ENCODE assay signal across 1 cellular context in the genomic region with DNA sequence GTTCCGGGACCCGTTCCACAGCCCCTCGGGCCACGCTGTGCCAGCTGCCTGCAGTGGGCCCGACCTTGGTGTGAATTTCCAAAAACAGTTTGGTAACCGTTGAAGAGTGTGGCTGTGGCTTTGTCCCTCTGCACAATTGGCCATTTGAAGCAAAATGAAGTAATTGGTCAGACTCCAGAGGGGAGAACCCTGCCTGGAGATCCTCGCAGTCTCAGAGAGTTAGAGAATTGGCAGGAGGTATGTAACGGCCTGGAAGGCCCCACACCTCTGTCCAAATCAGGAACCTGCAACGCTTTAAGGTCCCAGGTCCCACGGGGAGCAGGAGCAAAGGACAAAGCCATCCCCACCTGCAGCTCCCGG.
TF ChIP-seq lines count a peak whose summit lies in the region.

No MANE protein-coding gene starts in this region.

TF ChIP-seq in WTC11, 78 proteins besides CTCF, POLR2A, EP300 and RAD21 (continued from another document):
- TF ChIP-seq, protein P1, sequence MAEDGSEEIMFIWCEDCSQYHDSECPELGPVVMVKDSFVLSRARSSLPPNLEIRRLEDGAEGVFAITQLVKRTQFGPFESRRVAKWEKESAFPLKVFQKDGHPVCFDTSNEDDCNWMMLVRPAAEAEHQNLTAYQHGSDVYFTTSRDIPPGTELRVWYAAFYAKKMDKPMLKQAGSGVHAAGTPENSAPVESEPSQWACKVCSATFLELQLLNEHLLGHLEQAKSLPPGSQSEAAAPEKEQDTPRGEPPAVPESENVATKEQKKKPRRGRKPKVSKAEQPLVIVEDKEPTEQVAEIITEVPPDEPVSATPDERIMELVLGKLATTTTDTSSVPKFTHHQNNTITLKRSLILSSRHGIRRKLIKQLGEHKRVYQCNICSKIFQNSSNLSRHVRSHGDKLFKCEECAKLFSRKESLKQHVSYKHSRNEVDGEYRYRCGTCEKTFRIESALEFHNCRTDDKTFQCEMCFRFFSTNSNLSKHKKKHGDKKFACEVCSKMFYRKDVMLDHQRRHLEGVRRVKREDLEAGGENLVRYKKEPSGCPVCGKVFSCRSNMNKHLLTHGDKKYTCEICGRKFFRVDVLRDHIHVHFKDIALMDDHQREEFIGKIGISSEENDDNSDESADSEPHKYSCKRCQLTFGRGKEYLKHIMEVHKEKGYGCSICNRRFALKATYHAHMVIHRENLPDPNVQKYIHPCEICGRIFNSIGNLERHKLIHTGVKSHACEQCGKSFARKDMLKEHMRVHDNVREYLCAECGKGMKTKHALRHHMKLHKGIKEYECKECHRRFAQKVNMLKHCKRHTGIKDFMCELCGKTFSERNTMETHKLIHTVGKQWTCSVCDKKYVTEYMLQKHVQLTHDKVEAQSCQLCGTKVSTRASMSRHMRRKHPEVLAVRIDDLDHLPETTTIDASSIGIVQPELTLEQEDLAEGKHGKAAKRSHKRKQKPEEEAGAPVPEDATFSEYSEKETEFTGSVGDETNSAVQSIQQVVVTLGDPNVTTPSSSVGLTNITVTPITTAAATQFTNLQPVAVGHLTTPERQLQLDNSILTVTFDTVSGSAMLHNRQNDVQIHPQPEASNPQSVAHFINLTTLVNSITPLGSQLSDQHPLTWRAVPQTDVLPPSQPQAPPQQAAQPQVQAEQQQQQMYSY (CRISPR knock-in tag; IDR thresholded peaks at IDR 0.05) = no peak
- no peak for TF ChIP-seq GTF2I (CRISPR knock-in tag; conservative IDR thresholded peaks at IDR 0.05)
